Comparison of ENCODE assay signal across 14 cellular contexts in genomic region chr9:130200038-130200979, GRCh38. TPM values are rescaled to one million over a fixed set of nuclear protein-coding genes. Genes with fewer than 3 reads are reported as not detected.
DNase-seq lines count a peak whose midpoint lies in the region; ATAC-seq and TF ChIP-seq lines count a peak whose summit lies in the region.
"Had no signal": no experiment of that assay in that cellular context is flagged by ENCODE, and none has a peak within 500 bp of the region (broad histone marks: within the 10 kb centered on the region; RNA-seq: fewer than 3 reads in every experiment).

No MANE protein-coding gene starts in this region.

- no peaks in the 10 kb centered on the region for H3K27me3 ChIP-seq in esophagus muscularis mucosa

- no peak for DNase-seq in stimulated activated naive CD8-positive, alpha-beta T cell treated with anti-CD3 and anti-CD28 coated beads, Interleukin-15, amount 100 ng/mL, for 72 hours
- DNase-seq in stimulated activated naive CD8-positive, alpha-beta T cell treated with anti-CD3 and anti-CD28 coated beads, Interleukin-15, Interleukin-2, amounts not matched to agents 100 U/mL and 50 U/mL, for 24 hours: no peak
- DNase-seq in esophagus muscularis mucosa (ENCODE audit: extremely low spot score): no peak
- peak; percentile 68 for DNase-seq in pons (ENCODE audit: low spot score)
- no peak for DNase-seq in iPS-NIHi11 (ENCODE audit: low spot score)
- no peak for DNase-seq in OCI-LY7 (ENCODE audit: low spot score)
- DNase-seq in activated naive CD4-positive, alpha-beta T cell treated with anti-CD3 and anti-CD28 coated beads, Interleukin-2, amount 50 U/mL, for 72 hours (ENCODE audit: low spot score in 2 of 2): no peak
- DNase-seq: DMS153; GOT3; left colon; NCI-H1930; stimulated activated CD4-positive, alpha-beta T cell treated with anti-CD3 and anti-CD28 coated beads, Interleukin-2, amount 100 ng/mL, for 24 hours had no signal

- peaks cover 0 to 10% (median 4%) of the 10 kb centered on the region in 4 donors for H3K36me3 ChIP-seq in esophagus muscularis mucosa
- no peaks in the 10 kb centered on the region for H3K36me3 ChIP-seq in OCI-LY7 (ENCODE audit: insufficient read depth, low read length)

- H3K4me1 ChIP-seq in esophagus muscularis mucosa (peaks cover 9 to 71% (median 70%) of the 10 kb centered on the region in 4 donors), OCI-LY7 (ENCODE audit: insufficient read depth, low read length, poor library complexity, severe bottlenecking) (no peaks in the 10 kb centered on the region)

- TF ChIP-seq POLR2A in esophagus muscularis mucosa (IDR thresholded peaks at IDR 0.05; ENCODE audit: low read depth): no peak

- peak; percentile 59 for ATAC-seq in stimulated activated naive CD8-positive, alpha-beta T cell treated with anti-CD3 and anti-CD28 coated beads, Interleukin-15, amount 100 ng/mL, for 72 hours
- ATAC-seq in stimulated activated naive CD8-positive, alpha-beta T cell treated with anti-CD3 and anti-CD28 coated beads, Interleukin-15, Interleukin-2, amounts not matched to agents 100 U/mL and 50 U/mL, for 24 hours: no peak
- no peak for ATAC-seq in HG02571 (IDR thresholded peaks at IDR 0.05; ENCODE audit: unreplicated experiment)
- ATAC-seq in activated naive CD4-positive, alpha-beta T cell treated with anti-CD3 and anti-CD28 coated beads, Interleukin-2, amount 50 U/mL, for 72 hours: no peak

- H3K9me3 Mint-ChIP-seq in stimulated activated naive CD8-positive, alpha-beta T cell treated with anti-CD3 and anti-CD28 coated beads, Interleukin-15, amount 100 ng/mL, for 72 hours: no peaks in the 10 kb centered on the region
- H3K9me3 Mint-ChIP-seq in activated naive CD4-positive, alpha-beta T cell treated with anti-CD3 and anti-CD28 coated beads, Interleukin-2, amount 50 U/mL, for 72 hours: no peaks in the 10 kb centered on the region
- H3K9me3 Mint-ChIP-seq: stimulated activated naive CD8-positive, alpha-beta T cell treated with anti-CD3 and anti-CD28 coated beads, Interleukin-15, Interleukin-2, amounts not matched to agents 100 ng/mL and 50 ng/mL, for 24 hours had no signal

- intact Hi-C loops in esophagus muscularis mucosa (cut with DNase I) (no loop called here), OCI-LY7 (cut with micrococcal nuclease; ENCODE audit: unreplicated experiment) (no loop called here)

- peak overlapping the region; percentile 95 to 97 (median 96) for H3K27ac ChIP-seq in esophagus muscularis mucosa (replicated peaks in 1 of 4)
- no peak overlapping the region for H3K27ac ChIP-seq in OCI-LY7 (ENCODE audit: low read depth, low read length, poor library complexity, severe bottlenecking)

- H3K4me1 Mint-ChIP-seq in stimulated activated naive CD8-positive, alpha-beta T cell treated with anti-CD3 and anti-CD28 coated beads, Interleukin-15, amount 100 ng/mL, for 72 hours: no peaks in the 10 kb centered on the region

- peak overlapping the region in 1 of 2 donors; percentile 24 for H3K27ac Mint-ChIP-seq in stimulated activated naive CD8-positive, alpha-beta T cell treated with anti-CD3 and anti-CD28 coated beads, Interleukin-15, amount 100 ng/mL, for 72 hours
- H3K27ac Mint-ChIP-seq in activated naive CD4-positive, alpha-beta T cell treated with anti-CD3 and anti-CD28 coated beads, Interleukin-2, amount 50 U/mL, for 72 hours: no peak overlapping the region
- H3K27ac Mint-ChIP-seq: stimulated activated naive CD8-positive, alpha-beta T cell treated with anti-CD3 and anti-CD28 coated beads, Interleukin-15, Interleukin-2, amounts not matched to agents 100 ng/mL and 50 ng/mL, for 24 hours had no signal

- CTCF ChIA-PET in OCI-LY7 (lab: Charles Lee; ENCODE audit: unreplicated experiment): no interaction called here

- H3K36me3 Mint-ChIP-seq in activated naive CD4-positive, alpha-beta T cell treated with anti-CD3 and anti-CD28 coated beads, Interleukin-2, amount 50 U/mL, for 72 hours: no peaks in the 10 kb centered on the region

- WGBS in esophagus muscularis mucosa: 49% methylated on average over 12 of the region's 21 CpGs

- H3K9me3 ChIP-seq in esophagus muscularis mucosa (no peaks in the 10 kb centered on the region), OCI-LY7 (ENCODE audit: low read length) (no peaks in the 10 kb centered on the region)

- no peaks in the 10 kb centered on the region for H3K27me3 Mint-ChIP-seq in stimulated activated naive CD8-positive, alpha-beta T cell treated with anti-CD3 and anti-CD28 coated beads, Interleukin-15, amount 100 ng/mL, for 72 hours
- H3K27me3 Mint-ChIP-seq: stimulated activated naive CD8-positive, alpha-beta T cell treated with anti-CD3 and anti-CD28 coated beads, Interleukin-15, Interleukin-2, amounts not matched to agents 100 ng/mL and 50 ng/mL, for 24 hours had no signal

- POLR2A ChIA-PET in OCI-LY7 (lab: Charles Lee): no interaction called here

- no peak overlapping the region for H3K4me2 ChIP-seq in OCI-LY7 (ENCODE audit: low read length)

- H3K4me3 ChIP-seq in esophagus muscularis mucosa (peak overlapping the region in 2 of 4 donors; percentile 19 to 22), OCI-LY7 (ENCODE audit: low read depth, low read length, poor library complexity, severe bottlenecking) (no peak overlapping the region)

- H4K20me1 ChIP-seq in OCI-LY7 (ENCODE audit: insufficient read depth, low read length): no peaks in the 10 kb centered on the region

- no peak for TF ChIP-seq EP300 in esophagus muscularis mucosa (IDR thresholded peaks at IDR 0.05)

- H3K4me3 Mint-ChIP-seq in stimulated activated naive CD8-positive, alpha-beta T cell treated with anti-CD3 and anti-CD28 coated beads, Interleukin-15, amount 100 ng/mL, for 72 hours: no peak overlapping the region
- H3K4me3 Mint-ChIP-seq: stimulated activated naive CD8-positive, alpha-beta T cell treated with anti-CD3 and anti-CD28 coated beads, Interleukin-15, Interleukin-2, amounts not matched to agents 100 ng/mL and 50 ng/mL, for 24 hours had no signal

- TF ChIP-seq CTCF in esophagus muscularis mucosa (IDR thresholded peaks at IDR 0.05) (no peak), OCI-LY7 (conservative IDR thresholded peaks at IDR 0.05; ENCODE audit: low read length) (no peak)

- H2AFZ ChIP-seq in OCI-LY7 (ENCODE audit: low read length): no peak overlapping the region

- no peaks in the 10 kb centered on the region for H3K79me2 ChIP-seq in OCI-LY7 (ENCODE audit: insufficient read depth, low read depth, low read length)

- no TSS peak for BruUV-seq in OCI-LY7 (replicated peaks; lab: Mats Ljungman, UMichigan)

- H3K9me2 ChIP-seq in OCI-LY7 (ENCODE audit: insufficient read depth, low read length): no peaks in the 10 kb centered on the region

RNA-seq across cellular contexts. Expression of gene NCS1, which starts 28.1 kb away (rescaled TPM):
- 100 to 1,000 TPM; 100 to 206 (median 122) TPM for total RNA-seq in esophagus muscularis mucosa
- total RNA-seq in OCI-LY7 (2014; rRNA removed; shearing (Covaris generic)): not detected in 2 replicates
- not detected in 2 replicates for total RNA-seq in OCI-LY7 (2022)
- 10 to 100 TPM; 13.5 to 14.0 TPM for total RNA-seq in activated naive CD4-positive, alpha-beta T cell treated with anti-CD3 and anti-CD28 coated beads, Interleukin-2, amount 50 U/mL, for 72 hours

Comparison
In these comparisons a context has a peak if more than half of its experiments do, and no peak if none do; other contexts are left out.
1. RNA of gene NCS1, which starts 28.1 kb away (total RNA-seq): 100 to 206 TPM in esophagus muscularis mucosa and 13.5 to 14.0 TPM in activated naive CD4-positive, alpha-beta T cell treated with anti-CD3 and anti-CD28 coated beads, Interleukin-2, amount 50 U/mL, for 72 hours; not detected in OCI-LY7; every median in the first group is over 10 times any median in the second.